10 cellular contexts compared by ENCODE assay signal in genomic region chr11:128728767-128729587, GRCh38. TPM values are rescaled to one million over a fixed set of nuclear protein-coding genes. Genes with fewer than 3 reads are reported as not detected.
A peak's percentile ranks its signal among the peaks of the same experiment; 100 is the strongest.
DNase-seq lines count a peak whose midpoint lies in the region; ATAC-seq and TF ChIP-seq lines count a peak whose summit lies in the region.
"Had no signal": no experiment of that assay in that cellular context is flagged by ENCODE, and none has a peak within 500 bp of the region (broad histone marks: within the 10 kb centered on the region; RNA-seq: fewer than 3 reads in every experiment).

No MANE protein-coding gene starts in this region.

- no peak for DNase-seq in activated naive CD4-positive, alpha-beta T cell treated with anti-CD3 and anti-CD28 coated beads for 36 hours
- DNase-seq in activated naive CD4-positive, alpha-beta T cell treated with anti-CD3 and anti-CD28 coated beads, Interleukin-2, amount 50 U/mL, for 16 hours, result no peak
- DNase-seq in T-cell, result peak in 22 of 34 experiments; percentile 22 to 59 (median 36)
- no peak for DNase-seq in endothelial cell (ENCODE audit: low spot score)
- DNase-seq in putamen (ENCODE audit: low spot score), result no peak
- DNase-seq in middle frontal gyrus (ENCODE audit: extremely low spot score, low spot score), result no peak
- DNase-seq: mesenchymal stem cell, NCI-H524 treated with DMSO at 0.1 percent for 48 hours had no signal

- CTCF ChIA-PET in activated naive CD4-positive, alpha-beta T cell treated with anti-CD3 and anti-CD28 coated beads for 36 hours (lab: Charles Lee), result interaction anchor here (1.8 to 2.3 kb wide), 3 partner anchors 24 to 97 kb away, joined by 6 to 11 read pairs (median 10); no protein-coding TSS in a partner anchor
- CTCF ChIA-PET in T-cell (lab: Charles Lee), result interaction anchor here (0.8 to 1.5 kb wide), 4 partner anchors 7 to 47 kb away, joined by 3 to 6 read pairs (median 4); no protein-coding TSS in a partner anchor

- H3K9me3 Mint-ChIP-seq in activated naive CD4-positive, alpha-beta T cell treated with anti-CD3 and anti-CD28 coated beads for 36 hours, result no peaks in the 10 kb centered on the region
- H3K9me3 Mint-ChIP-seq in T-cell (no peaks in the 10 kb centered on the region), endothelial cell (ENCODE audit: unreplicated experiment) (no peaks in the 10 kb centered on the region)
- H3K9me3 Mint-ChIP-seq in stimulated activated memory B cell treated with anti-CD40 and anti-IgM and Interleukin-4, amounts not matched to agents 10 μg/mL and 1 μg/mL and 100 μg/mL, for 72 hours, result no peaks in the 10 kb centered on the region

- H3K36me3 Mint-ChIP-seq in activated naive CD4-positive, alpha-beta T cell treated with anti-CD3 and anti-CD28 coated beads for 36 hours (ENCODE audit: low read depth), result peaks cover 12% of the 10 kb centered on the region
- no peaks in the 10 kb centered on the region for H3K36me3 Mint-ChIP-seq in T-cell
- H3K36me3 Mint-ChIP-seq in endothelial cell (ENCODE audit: low read depth, unreplicated experiment), result peaks cover 32% of the 10 kb centered on the region
- H3K36me3 Mint-ChIP-seq in stimulated activated memory B cell treated with anti-CD40 and anti-IgM and Interleukin-4, amounts not matched to agents 10 μg/mL and 1 μg/mL and 100 μg/mL, for 72 hours, result peaks cover 10% of the 10 kb centered on the region

- peak overlapping the region; percentile 34 for H3K4me3 Mint-ChIP-seq in activated naive CD4-positive, alpha-beta T cell treated with anti-CD3 and anti-CD28 coated beads for 36 hours
- H3K4me3 Mint-ChIP-seq in T-cell, result peak overlapping the region; percentile 63 to 82 (median 74)
- H3K4me3 Mint-ChIP-seq in endothelial cell (ENCODE audit: unreplicated experiment), result no peak overlapping the region
- H3K4me3 Mint-ChIP-seq in stimulated activated memory B cell treated with anti-CD40 and anti-IgM and Interleukin-4, amounts not matched to agents 10 μg/mL and 1 μg/mL and 100 μg/mL, for 72 hours, result peak overlapping the region; percentile 4

- no peaks in the 10 kb centered on the region for H3K27me3 Mint-ChIP-seq in activated naive CD4-positive, alpha-beta T cell treated with anti-CD3 and anti-CD28 coated beads for 36 hours (ENCODE audit: low read depth)
- H3K27me3 Mint-ChIP-seq in T-cell (peaks cover 0 to 1% of the 10 kb centered on the region in 2 donors), endothelial cell (ENCODE audit: unreplicated experiment) (peaks cover 31% of the 10 kb centered on the region)
- no peaks in the 10 kb centered on the region for H3K27me3 Mint-ChIP-seq in stimulated activated memory B cell treated with anti-CD40 and anti-IgM and Interleukin-4, amounts not matched to agents 10 μg/mL and 1 μg/mL and 100 μg/mL, for 72 hours

- ATAC-seq in T-cell (replicated peaks in 1 of 4), result peak; percentile 50 to 60 (median 55)
- no peak for ATAC-seq in stimulated activated memory B cell treated with anti-CD40 and anti-IgM and Interleukin-4, amounts not matched to agents 10 μg/mL and 1 μg/mL and 100 μg/mL, for 72 hours
- ATAC-seq in HG03342 (IDR thresholded peaks at IDR 0.05; ENCODE audit: unreplicated experiment), result no peak

- no peak for TF ChIP-seq CTCF in endothelial cell (IDR thresholded peaks at IDR 0.05; ENCODE audit: unreplicated experiment)

- H3K27ac Mint-ChIP-seq in activated naive CD4-positive, alpha-beta T cell treated with anti-CD3 and anti-CD28 coated beads for 36 hours, result peak overlapping the region; percentile 67
- peak overlapping the region; percentile 93 to 95 for H3K27ac Mint-ChIP-seq in T-cell
- peak overlapping the region; percentile 80 for H3K27ac Mint-ChIP-seq in endothelial cell (ENCODE audit: unreplicated experiment)
- peak overlapping the region; percentile 97 for H3K27ac Mint-ChIP-seq in stimulated activated memory B cell treated with anti-CD40 and anti-IgM and Interleukin-4, amounts not matched to agents 10 μg/mL and 1 μg/mL and 100 μg/mL, for 72 hours

- POLR2A ChIA-PET in T-cell (lab: Charles Lee), result interaction anchor here (0.7 to 1.1 kb wide), 2 partner anchors 11 to 25 kb away, joined by 3 read pairs; no protein-coding TSS in a partner anchor

- intact Hi-C loops in activated naive CD4-positive, alpha-beta T cell treated with anti-CD3 and anti-CD28 coated beads for 36 hours (cut with micrococcal nuclease), result loop anchor here (1.0 to 10.0 kb wide), 2 partner anchors 10 to 916 kb away; no protein-coding TSS in a partner anchor

- peaks cover 99% of the 10 kb centered on the region for H3K4me1 Mint-ChIP-seq in activated naive CD4-positive, alpha-beta T cell treated with anti-CD3 and anti-CD28 coated beads for 36 hours (ENCODE audit: low read depth)
- H3K4me1 Mint-ChIP-seq in T-cell (peaks cover 99 to 100% (median 99%) of the 10 kb centered on the region in 3 donors), endothelial cell (ENCODE audit: unreplicated experiment) (peaks cover 96% of the 10 kb centered on the region)
- H3K4me1 Mint-ChIP-seq in stimulated activated memory B cell treated with anti-CD40 and anti-IgM and Interleukin-4, amounts not matched to agents 10 μg/mL and 1 μg/mL and 100 μg/mL, for 72 hours, result peaks cover 98% of the 10 kb centered on the region

RNA-seq across cellular contexts. Expression of gene FLI1, which starts 35.1 kb away (rescaled TPM):
- 10 to 100 TPM; 64.0 to 65.0 TPM for total RNA-seq in activated naive CD4-positive, alpha-beta T cell treated with anti-CD3 and anti-CD28 coated beads for 36 hours
- total RNA-seq in T-cell, result 100 to 1,000 TPM in 2 of 5 donors, 10 to 100 TPM in 3; 87.0 to 114 (median 94.6) TPM
- 271 TPM for total RNA-seq in endothelial cell (ENCODE audit: unreplicated experiment)

Comparison
In these comparisons a context has a peak if more than half of its experiments do, and no peak if none do; other contexts are left out.
1. DNase-seq: peak in T-cell (22 of 34); none in activated naive CD4-positive, alpha-beta T cell treated with anti-CD3 and anti-CD28 coated beads for 36 hours (single experiment), activated naive CD4-positive, alpha-beta T cell treated with anti-CD3 and anti-CD28 coated beads, Interleukin-2, amount 50 U/mL, for 16 hours (single experiment), endothelial cell (single experiment), putamen (single experiment) and middle frontal gyrus (single experiment).
2. ATAC-seq: peak in T-cell (4 of 4); none in stimulated activated memory B cell treated with anti-CD40 and anti-IgM and Interleukin-4, amounts not matched to agents 10 μg/mL and 1 μg/mL and 100 μg/mL, for 72 hours (single experiment) and HG03342 (single experiment).
3. Peak in every context shown above with its lines, with median percentiles within 50 percentile points of each other: H3K27ac Mint-ChIP-seq.